ENCODE assay signal across 1 cellular context in genomic region chr4:43316813-43317212, GRCh38.
TF ChIP-seq lines count a peak whose summit lies in the region.

No MANE protein-coding gene starts in this region.

TF ChIP-seq in HepG2, 621 proteins besides CTCF, POLR2A, EP300 and RAD21 (continued from another document):
- TF ChIP-seq GMEB2 (CRISPR knock-in tag; IDR thresholded peaks at IDR 0.05; ENCODE audit: low read depth), result no peak
- no peak for TF ChIP-seq E2F1 (CRISPR knock-in tag; IDR thresholded peaks at IDR 0.05)
- TF ChIP-seq SNAPC2 (CRISPR knock-in tag; IDR thresholded peaks at IDR 0.05), result no peak
- TF ChIP-seq RELA (CRISPR knock-in tag; IDR thresholded peaks at IDR 0.05), result no peak
- no peak for TF ChIP-seq FOXC1 (CRISPR knock-in tag; IDR thresholded peaks at IDR 0.05; ENCODE audit: borderline replicate concordance)
- no peak for TF ChIP-seq KDM2A (CRISPR knock-in tag; IDR thresholded peaks at IDR 0.05; ENCODE audit: borderline replicate concordance, low read depth)
- no peak for TF ChIP-seq ZNF660 (CRISPR knock-in tag; IDR thresholded peaks at IDR 0.05; ENCODE audit: borderline replicate concordance, low read depth)
- no peak for TF ChIP-seq NFRKB (IDR thresholded peaks at IDR 0.05)
